ENCODE assay signal across 8 cellular contexts in genomic region chr3:42539871-42540714, GRCh38. TPM values are rescaled to one million over a fixed set of nuclear protein-coding genes. Genes with fewer than 3 reads are reported as not detected.
DNase-seq lines count a peak whose midpoint lies in the region; ATAC-seq and TF ChIP-seq lines count a peak whose summit lies in the region.

No MANE protein-coding gene starts in this region.

- peak; percentile 49 for DNase-seq in HK-2 (ENCODE audit: unreplicated experiment)
- peak; percentile 27 to 54 (median 38) for DNase-seq in activated CD4-positive, CD25-positive, alpha-beta regulatory T cell (lab: John Stamatoyannopoulos, UW)
- peak; percentile 40 for DNase-seq in cerebellar cortex (ENCODE audit: low spot score)
- peak; percentile 30 to 56 for DNase-seq in lung microvascular endothelial cell (ENCODE audit: low read depth in 2 of 2)
- DNase-seq in stimulated activated CD8-positive, alpha-beta memory T cell treated with anti-CD3 and anti-CD28 coated beads, Interleukin-4, amount 100 ng/mL, for 4 hours (ENCODE audit: low read depth in 2 of 2, low spot score in 1 of 2), result peak; percentile 21 to 40
- no peak for DNase-seq in DMS153 treated with DMSO at 0.1 percent for 48 hours (lab: John Stamatoyannopoulos, UW; ENCODE audit: unreplicated experiment)

- TF ChIP-seq CTCF in GM12873 (IDR thresholded peaks at IDR 0.05; ENCODE audit: insufficient read depth, low read depth, low read length, missing control alignments), result peak; percentile 87

- no peak for ATAC-seq in GM21447 (IDR thresholded peaks at IDR 0.05; ENCODE audit: unreplicated experiment)

RNA-seq across cellular contexts. Expression of gene VIPR1, which starts 37.6 kb away (rescaled TPM):
- under 0.01 TPM in 1 of 2 replicates, not detected in the other for total RNA-seq in lung microvascular endothelial cell

RNA-seq across cellular contexts. Expression of gene SEC22C, which starts 41.7 kb away (rescaled TPM):
- 63.6 and 95.6 TPM in 2 replicates for total RNA-seq in lung microvascular endothelial cell

RNA-seq across cellular contexts. Expression of gene SS18L2, which starts 50.6 kb away (rescaled TPM):
- 27.9 and 35.3 TPM in 2 replicates for total RNA-seq in lung microvascular endothelial cell
